Comparison of ENCODE assay signal across 8 cellular contexts in the genomic region with DNA sequence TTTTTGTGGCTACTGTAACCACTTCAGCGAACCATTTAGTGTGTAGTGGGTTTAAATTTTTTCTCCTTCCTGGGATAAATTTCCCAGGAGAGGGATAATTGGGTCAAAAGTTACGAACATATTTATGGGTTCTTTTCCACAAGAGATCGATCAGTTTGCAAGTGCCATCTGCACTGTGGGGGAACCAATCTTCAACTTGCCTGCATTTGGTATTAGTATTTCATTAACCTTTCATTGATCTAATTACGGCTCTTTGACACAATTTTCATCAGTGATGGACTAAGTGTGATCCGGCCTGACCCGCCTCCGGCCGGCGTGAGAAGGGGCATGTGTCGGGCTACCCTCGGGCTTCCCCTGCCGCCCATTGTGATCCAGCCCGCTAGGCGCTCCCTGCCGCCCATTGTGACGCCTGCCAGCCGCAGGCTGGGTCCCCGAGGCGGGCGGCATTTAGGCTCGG.
A peak's percentile ranks its signal among the peaks of the same experiment; 100 is the strongest.
DNase-seq lines count a peak whose midpoint lies in the region; ATAC-seq, FAIRE-seq and TF ChIP-seq lines count a peak whose summit lies in the region.
"Not testable (repeated sequence)": the region's sequence is repeated elsewhere in the genome, so short reads cannot be mapped to it uniquely, and the experiment has no call there.

No MANE protein-coding gene starts in this region.

- CTCF ChIA-PET in A673 (lab: Charles Lee) = not testable (repeated sequence)

- TF ChIP-seq CTCF in A673 (conservative IDR thresholded peaks at IDR 0.05; ENCODE audit: low read depth, low read length); bronchial epithelial cell (IDR thresholded peaks at IDR 0.05; ENCODE audit: insufficient read depth, low read length, severe bottlenecking): not testable (repeated sequence)

- H4K91ac ChIP-seq in trophoblast cell (ENCODE audit: low read depth, low read length) = not testable (repeated sequence)

- not testable (repeated sequence) for H3K9me2 ChIP-seq in Karpas-422 (replicated peaks; ENCODE audit: insufficient read depth, low read length)

- not testable (repeated sequence) for H3K79me2 ChIP-seq in Karpas-422 (ENCODE audit: low read length); trophoblast cell (ENCODE audit: control insufficient read depth, insufficient read depth, low read length, poor library complexity)

- peak; percentile 20 for ATAC-seq in GM18861 (IDR thresholded peaks at IDR 0.05; ENCODE audit: unreplicated experiment)
- peak; percentile 4 for ATAC-seq in HG02870 (IDR thresholded peaks at IDR 0.05; ENCODE audit: unreplicated experiment)

- BruUV-seq in A673 (replicated peaks; lab: Mats Ljungman, UMichigan) = not testable (repeated sequence)

- peak overlapping the region; percentile 46 for H3K4me3 ChIP-seq in A673 (ENCODE audit: low read depth, low read length, poor library complexity, severe bottlenecking)
- peak overlapping the region; percentile 62 for H3K4me3 ChIP-seq in Karpas-422 (ENCODE audit: low read length)
- peak overlapping the region; percentile 47 for H3K4me3 ChIP-seq in bronchial epithelial cell (ENCODE audit: low read depth, low read length)
- peak overlapping the region; percentile 48 for H3K4me3 ChIP-seq in iPS-18a (ENCODE audit: low read length)
- H3K4me3 ChIP-seq in trophoblast cell (ENCODE audit: low read depth, low read length) = not testable (repeated sequence)

- peak overlapping the region; percentile 63 for H3K9ac ChIP-seq in Karpas-422 (ENCODE audit: low read length)
- not testable (repeated sequence) for H3K9ac ChIP-seq in iPS-18a (ENCODE audit: low read length); trophoblast cell (ENCODE audit: low read length)

- not testable (repeated sequence) for H3K14ac ChIP-seq in trophoblast cell (ENCODE audit: low read length)

- H3K79me1 ChIP-seq in trophoblast cell (ENCODE audit: low read length) = not testable (repeated sequence)

- not testable (repeated sequence) for H3K18ac ChIP-seq in trophoblast cell (ENCODE audit: low read length)

- WGBS in trophoblast cell (ENCODE audit: extremely low coverage, insufficient coverage, insufficient read length) = no CpG with 5 or more reads among the region's 21 CpGs

- POLR2A ChIA-PET in A673 (lab: Charles Lee; ENCODE audit: low non-redundant PET) = not testable (repeated sequence)

- H3K4ac ChIP-seq in trophoblast cell (ENCODE audit: low read depth, low read length) = not testable (repeated sequence)

- H4K12ac ChIP-seq in trophoblast cell (ENCODE audit: low read depth, low read length) = not testable (repeated sequence)

- not testable (repeated sequence) for H2AFZ ChIP-seq in Karpas-422 (ENCODE audit: low read length); trophoblast cell (ENCODE audit: insufficient read depth, low read length, poor library complexity)

- H4K8ac ChIP-seq in trophoblast cell (ENCODE audit: low read depth, low read length) = not testable (repeated sequence)

- not testable (repeated sequence) for H3K23ac ChIP-seq in trophoblast cell (ENCODE audit: low read length)

- not testable (repeated sequence) for H3K27me3 ChIP-seq in A673 (replicated peaks; ENCODE audit: insufficient read depth, low read depth, low read length, poor library complexity); Karpas-422 (ENCODE audit: low read length); bronchial epithelial cell (ENCODE audit: control insufficient read depth, insufficient read depth, low read length); trophoblast cell (ENCODE audit: insufficient read depth, low read length)
- peaks cover 15% of the 10 kb centered on the region for H3K27me3 ChIP-seq in iPS-18a (ENCODE audit: control insufficient read depth, insufficient read depth, low read length)

- H4K20me1 ChIP-seq in Karpas-422 (ENCODE audit: insufficient read depth, low read depth, low read length) = not testable (repeated sequence)

- not testable (repeated sequence) for H3K9me3 ChIP-seq in A673 (ENCODE audit: low read depth, low read length, poor library complexity, severe bottlenecking); Karpas-422 (ENCODE audit: low read length); iPS-18a (ENCODE audit: control insufficient read depth, low read depth, low read length); trophoblast cell (ENCODE audit: insufficient read depth, low read depth, low read length)

- intact Hi-C loops in A673 (cut with micrococcal nuclease; ENCODE audit: unreplicated experiment) = not testable (repeated sequence)

- not testable (repeated sequence) for H3K27ac ChIP-seq in A673 (ENCODE audit: low read depth, low read length, poor library complexity, severe bottlenecking); Karpas-422 (ENCODE audit: low read length); iPS-18a (ENCODE audit: low read length); trophoblast cell (ENCODE audit: low read depth, low read length)

- not testable (repeated sequence) for H2BK5ac ChIP-seq in trophoblast cell (ENCODE audit: low read depth, low read length, poor library complexity)

- H2BK120ac ChIP-seq in trophoblast cell (ENCODE audit: insufficient read depth, low read length, poor library complexity) = not testable (repeated sequence)

- H3K4me1 ChIP-seq in A673 (ENCODE audit: insufficient read depth, low read length, poor library complexity, severe bottlenecking); Karpas-422 (ENCODE audit: low read length); iPS-18a (ENCODE audit: control insufficient read depth, low read depth, low read length); trophoblast cell (ENCODE audit: control insufficient read depth in 1 of 2, insufficient read depth in 2 of 2, low read length in 2 of 2): not testable (repeated sequence)

- FAIRE-seq in bronchial epithelial cell (lab: Jason Lieb, UNC) = not testable (repeated sequence)

- peak overlapping the region; percentile 72 for H3K4me2 ChIP-seq in Karpas-422 (ENCODE audit: low read depth, low read length, poor library complexity, severe bottlenecking)
- peak overlapping the region; percentile 58 for H3K4me2 ChIP-seq in trophoblast cell (ENCODE audit: low read length)

- not testable (repeated sequence) for H2BK12ac ChIP-seq in trophoblast cell (ENCODE audit: low read length)

- not testable (repeated sequence) for H3K36me3 ChIP-seq in A673 (ENCODE audit: insufficient read depth, low read length, poor library complexity, severe bottlenecking); Karpas-422 (ENCODE audit: insufficient read depth, low read length); bronchial epithelial cell (ENCODE audit: control insufficient read depth, insufficient read depth, low read length); iPS-18a (ENCODE audit: control insufficient read depth, low read depth, low read length); trophoblast cell (ENCODE audit: control insufficient read depth in 1 of 2, insufficient read depth in 2 of 2, low read length in 2 of 2)

- not testable (repeated sequence) for H2AK5ac ChIP-seq in trophoblast cell (ENCODE audit: low read length)

- not testable (repeated sequence) for DNase-seq in A673 (ENCODE audit: low spot score); Karpas-422; bronchial epithelial cell (ENCODE audit: low read depth); trophoblast cell
- peak; percentile 14 for DNase-seq in activated CD4-positive, alpha-beta T cell treated with anti-CD3 and anti-CD28 coated beads for 48 hours
